Comparison of ENCODE assay signal across 18 cellular contexts in genomic region chr2:113179446-113180045, GRCh38. TPM values are rescaled to one million over a fixed set of nuclear protein-coding genes. Genes with fewer than 3 reads are reported as not detected.
DNase-seq lines count a peak whose midpoint lies in the region; ATAC-seq, FAIRE-seq and TF ChIP-seq lines count a peak whose summit lies in the region.
"Had no signal": no experiment of that assay in that cellular context is flagged by ENCODE, and none has a peak within 500 bp of the region (broad histone marks: within the 10 kb centered on the region; RNA-seq: fewer than 3 reads in every experiment).

No MANE protein-coding gene starts in this region.

- H3K27me3 ChIP-seq in CD8-positive, alpha-beta memory T cell (ENCODE audit: insufficient read depth, low read length, poor library complexity, severe bottlenecking) = no peaks in the 10 kb centered on the region
- no peaks in the 10 kb centered on the region for H3K27me3 ChIP-seq in MG63
- H3K27me3 ChIP-seq: ascending aorta had no signal

- H3K4me3 Mint-ChIP-seq in CD8-positive, alpha-beta memory T cell = peak overlapping the region; percentile 54 to 95 (median 73)
- H3K4me3 Mint-ChIP-seq in natural killer cell = peak overlapping the region; percentile 82

- H3K36me3 ChIP-seq in CD8-positive, alpha-beta memory T cell (ENCODE audit: insufficient read depth, low read length) = peaks cover 30% of the 10 kb centered on the region
- no peaks in the 10 kb centered on the region for H3K36me3 ChIP-seq in MG63
- H3K36me3 ChIP-seq: ascending aorta had no signal

- no peak overlapping the region for H3K27ac ChIP-seq in CD8-positive, alpha-beta memory T cell (ENCODE audit: low read depth, low read length)
- H3K27ac ChIP-seq: ascending aorta, C4-2B, RWPE1 had no signal

- H3K4me1 ChIP-seq in CD8-positive, alpha-beta memory T cell (ENCODE audit: insufficient read depth, low read length) = peaks cover 88% of the 10 kb centered on the region
- H3K4me1 ChIP-seq: ascending aorta had no signal

- no peak for TF ChIP-seq CTCF in natural killer cell (IDR thresholded peaks at IDR 0.05)

- H3K27ac Mint-ChIP-seq in CD8-positive, alpha-beta memory T cell = peak overlapping the region; percentile 80 to 97 (median 92)
- H3K27ac Mint-ChIP-seq in activated naive CD4-positive, alpha-beta T cell treated with anti-CD3 and anti-CD28 coated beads, Interleukin-2, amount 50 U/mL, for 72 hours = peak overlapping the region; percentile 0 to 69
- peak overlapping the region; percentile 85 to 91 for H3K27ac Mint-ChIP-seq in natural killer cell

- ATAC-seq in activated naive CD4-positive, alpha-beta T cell treated with anti-CD3 and anti-CD28 coated beads, Interleukin-2, amount 50 U/mL, for 72 hours = no peak
- ATAC-seq in natural killer cell = no peak
- ATAC-seq: HCT116 had no signal

- peaks cover 0 to 3% of the 10 kb centered on the region in 2 donors for H3K27me3 Mint-ChIP-seq in CD8-positive, alpha-beta memory T cell
- no peaks in the 10 kb centered on the region for H3K27me3 Mint-ChIP-seq in natural killer cell (ENCODE audit: low read depth in 2 of 2)

- POLR2A ChIA-PET in CD8-positive, alpha-beta memory T cell (lab: Charles Lee) = interaction anchor here (1.0 to 2.1 kb wide), 2 partner anchors 22 to 41 kb away, joined by 7 to 10 read pairs; no protein-coding TSS in a partner anchor

- no peaks in the 10 kb centered on the region for H3K9me3 ChIP-seq in CD8-positive, alpha-beta memory T cell (ENCODE audit: low read length)
- no peaks in the 10 kb centered on the region for H3K9me3 ChIP-seq in MG63
- H3K9me3 ChIP-seq: ascending aorta had no signal

- no peak overlapping the region for H3K4me3 ChIP-seq in CD8-positive, alpha-beta memory T cell (ENCODE audit: low read length)
- no peak overlapping the region for H3K4me3 ChIP-seq in MG63
- H3K4me3 ChIP-seq: ascending aorta had no signal

- peaks cover 0 to 66% (median 12%) of the 10 kb centered on the region in 3 donors for H3K36me3 Mint-ChIP-seq in CD8-positive, alpha-beta memory T cell
- H3K36me3 Mint-ChIP-seq in activated naive CD4-positive, alpha-beta T cell treated with anti-CD3 and anti-CD28 coated beads, Interleukin-2, amount 50 U/mL, for 72 hours = peaks cover 32 to 58% of the 10 kb centered on the region in 2 donors
- H3K36me3 Mint-ChIP-seq in natural killer cell = no peaks in the 10 kb centered on the region

- H3K4me1 Mint-ChIP-seq in CD8-positive, alpha-beta memory T cell = peaks cover 82 to 94% (median 88%) of the 10 kb centered on the region in 3 donors
- peaks cover 80 to 87% of the 10 kb centered on the region in 2 donors for H3K4me1 Mint-ChIP-seq in natural killer cell

- no peak for TF ChIP-seq POLR2A in GM12891 (IDR thresholded peaks at IDR 0.05; ENCODE audit: low read depth, low read length)

- CTCF ChIA-PET in CD8-positive, alpha-beta memory T cell (lab: Charles Lee) = interaction anchor here (0.8 to 5.6 kb wide), 7 partner anchors 12 to 43 kb away, joined by 3 to 92 read pairs (median 4); no protein-coding TSS in a partner anchor

- intact Hi-C loops in natural killer cell (cut with micrococcal nuclease) = loop anchor here (5.0 to 10.0 kb wide), 2 partner anchors 547 to 715 kb away; partner anchors contain the start of gene ACTR3

- peaks cover 0 to 3% (median 0%) of the 10 kb centered on the region in 5 donors for H3K9me3 Mint-ChIP-seq in CD8-positive, alpha-beta memory T cell
- no peaks in the 10 kb centered on the region for H3K9me3 Mint-ChIP-seq in activated naive CD4-positive, alpha-beta T cell treated with anti-CD3 and anti-CD28 coated beads, Interleukin-2, amount 50 U/mL, for 72 hours
- peaks cover 0 to 2% of the 10 kb centered on the region in 2 donors for H3K9me3 Mint-ChIP-seq in natural killer cell

- peak; percentile 1 for DNase-seq in activated CD4-positive, CD25-positive, alpha-beta regulatory T cell treated with anti-CD3 and anti-CD28 coated beads, Interleukin-2, amount 50 U/mL, for 72 hours
- no peak for DNase-seq in activated CD4-positive, CD25-positive, alpha-beta regulatory T cell (lab: John Stamatoyannopoulos, UW)
- DNase-seq in CD8-positive, alpha-beta memory T cell = no peak
- DNase-seq in activated naive CD4-positive, alpha-beta T cell treated with anti-CD3 and anti-CD28 coated beads, Interleukin-2, amount 50 U/mL, for 72 hours (ENCODE audit: low spot score in 2 of 2) = no peak
- no peak for DNase-seq in natural killer cell
- no peak for DNase-seq in GM12891 (ENCODE audit: insufficient read length, low spot score)
- DNase-seq in activated gamma-delta T cell treated with Interleukin-2 at 50 U/mL for 16 hours = no peak
- no peak for DNase-seq in MG63
- DNase-seq: DMS79 treated with DMSO at 0.1 percent for 48 hours, NCI-H1436 treated with DMSO at 0.1 percent for 48 hours, NCI-H2227 treated with DMSO at 0.1 percent for 48 hours had no signal

- no peak for FAIRE-seq in GM12891 (lab: Jason Lieb, UNC)
- FAIRE-seq: keratinocyte had no signal

TF ChIP-seq in GM12891, 5 proteins besides CTCF, POLR2A, EP300 and RAD21:
- TF ChIP-seq SPI1 (IDR thresholded peaks at IDR 0.05; ENCODE audit: low read depth, low read length) (no peak), POU2F2 (IDR thresholded peaks at IDR 0.05; ENCODE audit: low read depth, low read length) (no peak), POLR2AphosphoS5 (IDR thresholded peaks at IDR 0.05; ENCODE audit: low read depth, low read length) (no peak), PAX5 (IDR thresholded peaks at IDR 0.05; ENCODE audit: insufficient read depth, low read length, severe bottlenecking) (no peak), TAF1 (IDR thresholded peaks at IDR 0.05; ENCODE audit: low read depth, low read length) (no peak)

RNA-seq across cellular contexts. Expression of gene PSD4, which starts 5.8 kb away (rescaled TPM):
- 100 to 1,000 TPM; 192 to 193 TPM for total RNA-seq in CD8-positive, alpha-beta memory T cell
- 42.1 TPM for polyA plus RNA-seq in CD8-positive, alpha-beta memory T cell
- total RNA-seq in activated naive CD4-positive, alpha-beta T cell treated with anti-CD3 and anti-CD28 coated beads, Interleukin-2, amount 50 U/mL, for 72 hours = 100 to 1,000 TPM; 137 to 305 TPM
- total RNA-seq in natural killer cell = 100 to 1,000 TPM; 280 to 347 (median 340) TPM
- polyA plus RNA-seq in GM12891 (2012; ENCODE audit: low read depth, missing spikeins) = 57.5 TPM
- 0.16 and 0.59 TPM in 2 replicates for total RNA-seq in MG63 (2014; rRNA removed; shearing (Covaris generic); ENCODE audit: low replicate concordance)

RNA-seq across cellular contexts. Expression of gene IL1RN, which starts 52.1 kb away (rescaled TPM):
- total RNA-seq in CD8-positive, alpha-beta memory T cell = 1 to 10 TPM; 1.2 to 2.3 TPM
- polyA plus RNA-seq in CD8-positive, alpha-beta memory T cell = not detected
- 1 to 10 TPM; 1.6 to 2.1 TPM for total RNA-seq in activated naive CD4-positive, alpha-beta T cell treated with anti-CD3 and anti-CD28 coated beads, Interleukin-2, amount 50 U/mL, for 72 hours
- total RNA-seq in natural killer cell = 10 to 100 TPM in 1 of 3 donors, under 1 TPM in 2; 0.52 to 36.6 (median 0.91) TPM
- polyA plus RNA-seq in GM12891 (2012; ENCODE audit: low read depth, missing spikeins) = 0.08 TPM
- total RNA-seq in MG63 (2014; rRNA removed; shearing (Covaris generic); ENCODE audit: low replicate concordance) = 0.86 and 7.1 TPM in 2 replicates
- total RNA-seq: A172, ascending aorta had no signal
- polyA plus RNA-seq: neural cell had no signal

Comparison
In these comparisons a context has a peak if more than half of its experiments do, and no peak if none do; other contexts are left out.
1. H3K27ac Mint-ChIP-seq: peak in every context shown above with its lines; median percentile 92 in CD8-positive, alpha-beta memory T cell; 88 in natural killer cell; 34 in activated naive CD4-positive, alpha-beta T cell treated with anti-CD3 and anti-CD28 coated beads, Interleukin-2, amount 50 U/mL, for 72 hours.
2. RNA of gene PSD4, which starts 5.8 kb away (total RNA-seq): 280 to 347 TPM in natural killer cell, 137 to 305 TPM in activated naive CD4-positive, alpha-beta T cell treated with anti-CD3 and anti-CD28 coated beads, Interleukin-2, amount 50 U/mL, for 72 hours and 192 to 193 TPM in CD8-positive, alpha-beta memory T cell; 0.16 to 0.59 TPM in MG63; every median in the first group is over 10 times any median in the second.